ENCODE assay signal across 8 cellular contexts in the genomic region with DNA sequence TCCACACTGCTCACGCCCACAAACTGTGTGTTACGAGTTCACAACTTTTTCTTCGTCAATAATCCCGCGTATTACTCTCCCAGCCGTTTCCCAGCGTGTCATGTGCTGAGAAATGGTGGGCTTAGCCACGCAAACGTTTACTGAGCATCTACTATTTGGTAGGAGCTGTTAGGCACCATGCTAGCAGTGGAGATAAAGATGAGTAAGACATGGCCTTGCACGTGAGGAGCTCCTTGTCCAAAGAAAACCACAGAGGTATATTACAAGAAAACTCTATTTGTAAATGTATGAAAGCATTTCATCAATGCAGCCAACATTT. TPM values are rescaled to one million over a fixed set of nuclear protein-coding genes. Genes with fewer than 3 reads are reported as not detected.
A peak's percentile ranks its signal among the peaks of the same experiment; 100 is the strongest.
DNase-seq lines count a peak whose midpoint lies in the region; ATAC-seq, FAIRE-seq and TF ChIP-seq lines count a peak whose summit lies in the region.

No MANE protein-coding gene starts in this region.

- peak overlapping the region; percentile 91 for H3K4me3 Mint-ChIP-seq in GM23338
- peak overlapping the region; percentile 95 for H3K4me3 Mint-ChIP-seq in T-helper 2 cell treated with Interferon-gamma antibody and Interleukin-4, amounts not matched to agents 5 μg/mL and 100 μg/mL, for 36 hours

- H3K27ac Mint-ChIP-seq in GM23338, result peak overlapping the region; percentile 97
- peak overlapping the region; percentile 97 for H3K27ac Mint-ChIP-seq in T-helper 2 cell treated with Interferon-gamma antibody and Interleukin-4, amounts not matched to agents 5 μg/mL and 100 μg/mL, for 36 hours

- H3K79me2 ChIP-seq in GM23338 (replicated peaks; ENCODE audit: insufficient read depth), result peaks cover 4% of the 10 kb centered on the region

- H3K27ac ChIP-seq in GM23338 (ENCODE audit: low read depth), result peak overlapping the region; percentile 88
- H3K27ac ChIP-seq in skeletal muscle tissue (ENCODE audit: low read depth, low read length), result peak overlapping the region; percentile 90

- peak overlapping the region; percentile 96 to 97 (median 97) for H3K9ac ChIP-seq in skeletal muscle tissue (ENCODE audit: low read depth in 1 of 3, low read length in 3 of 3)

- H3K9me2 ChIP-seq in GM23338 (ENCODE audit: insufficient read depth), result no peaks in the 10 kb centered on the region

- peaks cover 3% of the 10 kb centered on the region for H3K27me3 Mint-ChIP-seq in GM23338 (ENCODE audit: insufficient read depth, low read depth, poor library complexity)
- H3K27me3 Mint-ChIP-seq in T-helper 2 cell treated with Interferon-gamma antibody and Interleukin-4, amounts not matched to agents 5 μg/mL and 100 μg/mL, for 36 hours (ENCODE audit: low read depth), result no peaks in the 10 kb centered on the region

- H3K4me3 ChIP-seq in GM23338, result peak overlapping the region; percentile 89
- H3K4me3 ChIP-seq in skeletal muscle tissue (ENCODE audit: low read length in 3 of 3), result peak overlapping the region; percentile 83 to 92 (median 86)

- DNase-seq in GM23338 (ENCODE audit: low spot score), result no peak
- DNase-seq in T-helper 2 cell treated with Interferon-gamma antibody and Interleukin-4, amounts not matched to agents 5 μg/mL and 100 μg/mL, for 36 hours (ENCODE audit: low spot score), result no peak
- DNase-seq in foreskin melanocyte, result peak; percentile 33
- DNase-seq in central memory CD4-positive, alpha-beta T cell, result no peak
- DNase-seq in urothelium cell line (ENCODE audit: low spot score), result no peak

- peaks cover 14% of the 10 kb centered on the region for H3K36me3 Mint-ChIP-seq in GM23338 (ENCODE audit: low read depth)
- H3K36me3 Mint-ChIP-seq in T-helper 2 cell treated with Interferon-gamma antibody and Interleukin-4, amounts not matched to agents 5 μg/mL and 100 μg/mL, for 36 hours (ENCODE audit: low read depth), result peaks cover 10% of the 10 kb centered on the region

- H3K9me3 ChIP-seq in skeletal muscle tissue (ENCODE audit: control insufficient read depth in 3 of 3, low read length in 3 of 3), result no peaks in the 10 kb centered on the region

- 0 out of 2 replicates have a peak, but pooled peaks cover 3% of the 10 kb centered on the region for H3F3A ChIP-seq in GM23338 (replicated peaks; ENCODE audit: low read depth)

- H3K27me3 ChIP-seq in GM23338 (ENCODE audit: insufficient read depth) (peaks cover 9% of the 10 kb centered on the region; the same call in 1 of the 2 replicates), skeletal muscle tissue (ENCODE audit: control insufficient read depth in 3 of 3, insufficient read depth in 3 of 3, low read length in 3 of 3) (peaks cover 0 to 5% (median 0%) of the 10 kb centered on the region in 3 donors)

- H3K4me2 ChIP-seq in GM23338, result peak overlapping the region; percentile 94

- H3K9me3 Mint-ChIP-seq in GM23338, result no peaks in the 10 kb centered on the region
- no peaks in the 10 kb centered on the region for H3K9me3 Mint-ChIP-seq in T-helper 2 cell treated with Interferon-gamma antibody and Interleukin-4, amounts not matched to agents 5 μg/mL and 100 μg/mL, for 36 hours

- no peaks in the 10 kb centered on the region for H4K20me1 ChIP-seq in GM23338 (replicated peaks; ENCODE audit: insufficient read depth)

- H2AFZ ChIP-seq in GM23338, result peak overlapping the region; percentile 96

- peaks cover 11% of the 10 kb centered on the region for H3K4me1 Mint-ChIP-seq in GM23338
- peaks cover 13% of the 10 kb centered on the region for H3K4me1 Mint-ChIP-seq in T-helper 2 cell treated with Interferon-gamma antibody and Interleukin-4, amounts not matched to agents 5 μg/mL and 100 μg/mL, for 36 hours (ENCODE audit: low read depth)

- peaks cover 7% of the 10 kb centered on the region for H3K4me1 ChIP-seq in GM23338 (ENCODE audit: insufficient read depth)
- H3K4me1 ChIP-seq in skeletal muscle tissue (ENCODE audit: control insufficient read depth in 3 of 3, insufficient read depth in 3 of 3, low read length in 3 of 3), result peaks cover 12 to 22% (median 14%) of the 10 kb centered on the region in 3 donors

- no peak for FAIRE-seq in urothelium cell line (lab: Jason Lieb, UNC)

- ATAC-seq in GM23338, result no peak
- no peak for ATAC-seq in GM19035 (IDR thresholded peaks at IDR 0.05; ENCODE audit: unreplicated experiment)
- ATAC-seq in HG02981 (IDR thresholded peaks at IDR 0.05; ENCODE audit: unreplicated experiment), result no peak

- H3K36me3 ChIP-seq in GM23338 (ENCODE audit: insufficient read depth), result peaks cover 3% of the 10 kb centered on the region; the same call in 1 of the 2 replicates
- H3K36me3 ChIP-seq in skeletal muscle tissue (ENCODE audit: control insufficient read depth in 3 of 3, insufficient read depth in 3 of 3, low read length in 3 of 3), result peaks cover 10 to 21% (median 16%) of the 10 kb centered on the region in 3 donors

- TF ChIP-seq CTCF in GM23338 (conservative IDR thresholded peaks at IDR 0.05; ENCODE audit: low read depth in 2 of 2), result no peak

TF ChIP-seq in GM23338, 12 proteins besides CTCF, POLR2A, EP300 and RAD21 (continues in another document):
- TF ChIP-seq EZH2phosphoT487 (IDR thresholded peaks at IDR 0.05; ENCODE audit: unreplicated experiment), result no peak
- no peak for TF ChIP-seq JUNB (IDR thresholded peaks at IDR 0.05; ENCODE audit: unreplicated experiment)
- no peak for TF ChIP-seq CREB1 (CRISPR knock-in tag; IDR thresholded peaks at IDR 0.05; ENCODE audit: low read depth)
- no peak for TF ChIP-seq ETS1 (IDR thresholded peaks at IDR 0.05)

RNA-seq across cellular contexts. Expression of gene TMEM128, which starts 0.8 kb away (rescaled TPM):
- total RNA-seq in GM23338 (2014; rRNA removed; shearing (Covaris generic)), result 22.7 and 24.5 TPM in 2 replicates
- polyA plus RNA-seq in GM23338 (2016; fragmentation: Nextera tagmentation; extraction: Ambion mirVana), result 25.9 and 27.5 TPM in 2 replicates
- 27.1 TPM for total RNA-seq in skeletal muscle tissue

RNA-seq across cellular contexts. Expression of gene OTOP1, which starts 22.1 kb away (rescaled TPM):
- total RNA-seq in GM23338 (2014; rRNA removed; shearing (Covaris generic)), result not detected in 2 replicates
- polyA plus RNA-seq in GM23338 (2016; fragmentation: Nextera tagmentation; extraction: Ambion mirVana), result not detected in 2 replicates
- total RNA-seq in skeletal muscle tissue, result not detected

RNA-seq across cellular contexts. Expression of gene LYAR, which starts 41.1 kb away (rescaled TPM):
- total RNA-seq in GM23338 (2014; rRNA removed; shearing (Covaris generic)), result 33.5 and 44.0 TPM in 2 replicates
- polyA plus RNA-seq in GM23338 (2016; fragmentation: Nextera tagmentation; extraction: Ambion mirVana), result 87.8 and 105 TPM in 2 replicates
- total RNA-seq in skeletal muscle tissue, result 7.3 TPM

RNA-seq across cellular contexts. Expression of gene ZBTB49, which starts 41.2 kb away (rescaled TPM):
- 4.1 and 12.2 TPM in 2 replicates for total RNA-seq in GM23338 (2014; rRNA removed; shearing (Covaris generic))
- 4.5 and 6.0 TPM in 2 replicates for polyA plus RNA-seq in GM23338 (2016; fragmentation: Nextera tagmentation; extraction: Ambion mirVana)
- 4.2 TPM for total RNA-seq in skeletal muscle tissue
